In the genomic region with DNA sequence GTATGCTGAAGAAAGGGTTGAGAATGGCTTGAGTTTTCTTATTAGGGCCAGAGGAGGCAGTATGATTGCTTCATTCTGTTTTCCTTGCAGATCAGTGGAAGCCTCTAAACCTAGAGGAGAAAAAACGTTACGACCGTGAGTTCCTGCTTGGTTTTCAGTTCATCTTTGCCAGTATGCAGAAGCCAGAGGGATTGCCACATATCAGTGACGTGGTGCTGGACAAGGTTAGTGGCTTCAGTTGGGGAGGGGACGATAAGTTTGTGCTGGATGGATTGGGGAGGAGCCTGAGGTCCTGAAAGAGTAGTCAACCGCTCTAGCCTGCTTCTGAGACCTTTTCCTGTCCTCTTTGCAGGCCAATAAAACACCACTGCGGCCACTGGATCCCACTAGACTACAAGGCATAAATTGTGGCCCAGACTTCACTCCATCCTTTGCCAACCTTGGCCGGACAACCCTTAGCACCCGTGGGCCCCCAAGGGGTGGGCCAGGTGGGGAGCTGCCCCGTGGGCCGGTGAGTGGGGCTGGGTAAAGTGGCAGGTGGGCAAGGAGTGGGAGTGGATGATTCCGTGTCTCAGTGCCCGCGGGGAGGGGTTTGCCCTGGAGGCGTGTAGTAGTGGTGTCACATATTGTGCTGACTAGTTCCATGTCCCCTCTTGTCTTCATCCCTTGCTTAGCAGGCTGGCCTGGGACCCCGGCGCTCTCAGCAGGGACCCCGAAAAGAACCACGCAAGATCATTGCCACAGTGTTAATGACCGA, we compare ENCODE assay signal across 1 cellular context.
A peak's percentile ranks its signal among the peaks of the same experiment; 100 is the strongest.
TF ChIP-seq lines count a peak whose summit lies in the region.

No MANE protein-coding gene starts in this region.

TF ChIP-seq in GM12878, 131 proteins besides CTCF, POLR2A, EP300 and RAD21:
- TF ChIP-seq, protein P1, sequence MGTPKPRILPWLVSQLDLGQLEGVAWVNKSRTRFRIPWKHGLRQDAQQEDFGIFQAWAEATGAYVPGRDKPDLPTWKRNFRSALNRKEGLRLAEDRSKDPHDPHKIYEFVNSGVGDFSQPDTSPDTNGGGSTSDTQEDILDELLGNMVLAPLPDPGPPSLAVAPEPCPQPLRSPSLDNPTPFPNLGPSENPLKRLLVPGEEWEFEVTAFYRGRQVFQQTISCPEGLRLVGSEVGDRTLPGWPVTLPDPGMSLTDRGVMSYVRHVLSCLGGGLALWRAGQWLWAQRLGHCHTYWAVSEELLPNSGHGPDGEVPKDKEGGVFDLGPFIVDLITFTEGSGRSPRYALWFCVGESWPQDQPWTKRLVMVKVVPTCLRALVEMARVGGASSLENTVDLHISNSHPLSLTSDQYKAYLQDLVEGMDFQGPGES (IDR thresholded peaks at IDR 0.05) = no peak
- TF ChIP-seq POLR2AphosphoS5 (IDR thresholded peaks at IDR 0.05; ENCODE audit: low read length) = 0 out of 2 replicates have a peak, but pooled peaks have one; percentile 41
TF ChIP-seq in GM12878: peak in this region for 1.
